1 cellular context compared by ENCODE assay signal in the genomic region with DNA sequence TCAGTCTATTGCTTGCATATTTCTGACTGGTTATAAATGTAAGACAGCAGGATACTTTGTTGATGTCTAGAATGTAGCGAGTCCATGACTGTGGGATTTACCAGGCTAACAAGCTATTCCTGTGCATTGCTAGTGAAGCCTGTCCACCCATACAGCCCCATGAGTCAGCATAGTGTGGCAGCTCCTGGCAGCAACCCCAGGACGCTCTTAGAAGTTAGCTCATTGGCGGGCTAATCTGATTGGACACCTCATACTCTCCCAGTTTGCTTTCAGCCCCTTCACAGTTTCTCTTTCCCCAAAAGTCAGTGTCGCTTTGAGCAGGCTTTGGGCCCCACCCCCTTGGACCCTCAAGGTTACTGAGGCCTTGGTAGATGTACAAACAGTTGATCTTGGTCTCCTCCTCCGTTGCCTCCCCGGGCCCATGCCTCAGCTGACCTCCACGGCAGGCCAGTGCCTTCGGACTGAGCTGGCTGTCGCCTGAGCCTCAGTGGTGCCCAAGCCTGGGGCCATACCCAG.
TF ChIP-seq lines count a peak whose summit lies in the region.

No MANE protein-coding gene starts in this region.

TF ChIP-seq in WTC11, 78 proteins besides CTCF, POLR2A, EP300 and RAD21:
- TF ChIP-seq RELA (CRISPR knock-in tag; IDR thresholded peaks at IDR 0.05; ENCODE audit: borderline replicate concordance), result no peak
- TF ChIP-seq, protein P1, sequence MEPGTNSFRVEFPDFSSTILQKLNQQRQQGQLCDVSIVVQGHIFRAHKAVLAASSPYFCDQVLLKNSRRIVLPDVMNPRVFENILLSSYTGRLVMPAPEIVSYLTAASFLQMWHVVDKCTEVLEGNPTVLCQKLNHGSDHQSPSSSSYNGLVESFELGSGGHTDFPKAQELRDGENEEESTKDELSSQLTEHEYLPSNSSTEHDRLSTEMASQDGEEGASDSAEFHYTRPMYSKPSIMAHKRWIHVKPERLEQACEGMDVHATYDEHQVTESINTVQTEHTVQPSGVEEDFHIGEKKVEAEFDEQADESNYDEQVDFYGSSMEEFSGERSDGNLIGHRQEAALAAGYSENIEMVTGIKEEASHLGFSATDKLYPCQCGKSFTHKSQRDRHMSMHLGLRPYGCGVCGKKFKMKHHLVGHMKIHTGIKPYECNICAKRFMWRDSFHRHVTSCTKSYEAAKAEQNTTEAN (CRISPR knock-in tag; IDR thresholded peaks at IDR 0.05), result no peak
- TF ChIP-seq, protein P2, sequence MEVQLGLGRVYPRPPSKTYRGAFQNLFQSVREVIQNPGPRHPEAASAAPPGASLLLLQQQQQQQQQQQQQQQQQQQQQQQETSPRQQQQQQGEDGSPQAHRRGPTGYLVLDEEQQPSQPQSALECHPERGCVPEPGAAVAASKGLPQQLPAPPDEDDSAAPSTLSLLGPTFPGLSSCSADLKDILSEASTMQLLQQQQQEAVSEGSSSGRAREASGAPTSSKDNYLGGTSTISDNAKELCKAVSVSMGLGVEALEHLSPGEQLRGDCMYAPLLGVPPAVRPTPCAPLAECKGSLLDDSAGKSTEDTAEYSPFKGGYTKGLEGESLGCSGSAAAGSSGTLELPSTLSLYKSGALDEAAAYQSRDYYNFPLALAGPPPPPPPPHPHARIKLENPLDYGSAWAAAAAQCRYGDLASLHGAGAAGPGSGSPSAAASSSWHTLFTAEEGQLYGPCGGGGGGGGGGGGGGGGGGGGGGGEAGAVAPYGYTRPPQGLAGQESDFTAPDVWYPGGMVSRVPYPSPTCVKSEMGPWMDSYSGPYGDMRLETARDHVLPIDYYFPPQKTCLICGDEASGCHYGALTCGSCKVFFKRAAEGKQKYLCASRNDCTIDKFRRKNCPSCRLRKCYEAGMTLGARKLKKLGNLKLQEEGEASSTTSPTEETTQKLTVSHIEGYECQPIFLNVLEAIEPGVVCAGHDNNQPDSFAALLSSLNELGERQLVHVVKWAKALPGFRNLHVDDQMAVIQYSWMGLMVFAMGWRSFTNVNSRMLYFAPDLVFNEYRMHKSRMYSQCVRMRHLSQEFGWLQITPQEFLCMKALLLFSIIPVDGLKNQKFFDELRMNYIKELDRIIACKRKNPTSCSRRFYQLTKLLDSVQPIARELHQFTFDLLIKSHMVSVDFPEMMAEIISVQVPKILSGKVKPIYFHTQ (CRISPR knock-in tag; IDR thresholded peaks at IDR 0.05), result no peak
- no peak for TF ChIP-seq ELF4 (CRISPR knock-in tag; IDR thresholded peaks at IDR 0.05; ENCODE audit: low read depth)
- TF ChIP-seq NR1H2 (CRISPR knock-in tag; IDR thresholded peaks at IDR 0.05), result no peak
